13 cellular contexts compared by ENCODE assay signal in genomic region chr2:200396726-200397348, GRCh38.
DNase-seq lines count a peak whose midpoint lies in the region; ATAC-seq and TF ChIP-seq lines count a peak whose summit lies in the region.
"Had no signal": no experiment of that assay in that cellular context is flagged by ENCODE, and none has a peak within 500 bp of the region (broad histone marks: within the 10 kb centered on the region; RNA-seq: fewer than 3 reads in every experiment).

No MANE protein-coding gene starts in this region.

- no peak overlapping the region for H3K4me3 ChIP-seq in RWPE2 (ENCODE audit: severe bottlenecking)
- H3K4me3 ChIP-seq: thyroid gland had no signal

- peak overlapping the region; percentile 19 for H3K27ac ChIP-seq in RWPE2 (ENCODE audit: poor library complexity, severe bottlenecking)
- H3K27ac ChIP-seq: 22Rv1, KMS-11, thyroid gland had no signal

- H3K36me3 ChIP-seq in RWPE2 (ENCODE audit: low read depth): peaks cover 6% of the 10 kb centered on the region; the same call in 1 of the 2 replicates
- H3K36me3 ChIP-seq: thyroid gland had no signal

- peak; percentile 58 for DNase-seq in DMS53 (lab: John Stamatoyannopoulos, UW)
- no peak for DNase-seq in DMS53 treated with DMSO at 0.1 percent for 48 hours (lab: John Stamatoyannopoulos, UW; ENCODE audit: unreplicated experiment)
- no peak for DNase-seq in RWPE2 (ENCODE audit: low spot score)
- peak; percentile 73 for DNase-seq in fibroblast of gingiva (ENCODE audit: low read depth)
- peak; percentile 26 for DNase-seq in pons (ENCODE audit: low spot score)
- DNase-seq in GM20000 (ENCODE audit: low spot score): no peak
- no peak for DNase-seq in cerebellar cortex (ENCODE audit: low spot score)
- DNase-seq: kidney, occipital lobe, thyroid gland had no signal

- H3K9me3 ChIP-seq in RWPE2 (ENCODE audit: severe bottlenecking): no peaks in the 10 kb centered on the region
- H3K9me3 ChIP-seq: thyroid gland had no signal

- ATAC-seq in RWPE2 (ENCODE audit: low read depth) (no peak), HG02938 (IDR thresholded peaks at IDR 0.05; ENCODE audit: unreplicated experiment) (no peak)

- TF ChIP-seq CTCF in RWPE2 (IDR thresholded peaks at IDR 0.05; ENCODE audit: poor library complexity, severe bottlenecking): no peak
- no peak for TF ChIP-seq CTCF in GM20000 (IDR thresholded peaks at IDR 0.05; ENCODE audit: extremely low read depth, missing control alignments)

- peaks cover 21% of the 10 kb centered on the region for H3K4me1 ChIP-seq in RWPE2 (ENCODE audit: insufficient read depth, poor library complexity, severe bottlenecking)
- H3K4me1 ChIP-seq: thyroid gland had no signal

- H3K27me3 ChIP-seq in RWPE2 (ENCODE audit: insufficient read depth, poor library complexity, severe bottlenecking): no peaks in the 10 kb centered on the region
- H3K27me3 ChIP-seq: thyroid gland had no signal

Comparison
In these comparisons a context has a peak if more than half of its experiments do, and no peak if none do; other contexts are left out.
1. DNase-seq: peak in DMS53 (single experiment), fibroblast of gingiva (single experiment) and pons (single experiment); none in DMS53 treated with DMSO at 0.1 percent for 48 hours (single experiment), RWPE2 (single experiment), GM20000 (single experiment) and cerebellar cortex (single experiment).